ENCODE assay signal across 29 cellular contexts in genomic region chr2:142280846-142281245, GRCh38.
"Had no signal": no experiment of that assay in that cellular context is flagged by ENCODE, and none has a peak within 500 bp of the region (broad histone marks: within the 10 kb centered on the region; RNA-seq: fewer than 3 reads in every experiment).

No MANE protein-coding gene starts in this region.

- H3K36me3 Mint-ChIP-seq: naive B cell; natural killer cell treated with Interleukin-12 subunit alpha and Interleukin-12 subunit beta and Interleukin-15 and Interleukin-18, amount 100 ng/mL, for 72 hours had no signal

- H3K4me1 Mint-ChIP-seq: naive B cell; neural crest cell; stimulated activated naive CD8-positive, alpha-beta T cell treated with anti-CD3 and anti-CD28 coated beads, Interleukin-15, amount 100 ng/mL, for 72 hours had no signal

- H3K36me3 ChIP-seq: esophagus squamous epithelium, left lung, prostate gland, right atrium auricular region, suprapubic skin, transverse colon, upper lobe of right lung, uterus had no signal

- H3K27ac Mint-ChIP-seq: effector memory CD8-positive, alpha-beta T cell; mesothelial cell of epicardium; naive B cell; natural killer cell treated with Interleukin-12 subunit alpha and Interleukin-12 subunit beta and Interleukin-15 and Interleukin-18, amount 100 ng/mL, for 72 hours; stimulated activated naive CD8-positive, alpha-beta T cell treated with anti-CD3 and anti-CD28 coated beads, Interleukin-15, amount 100 ng/mL, for 72 hours had no signal

- H3K4me1 ChIP-seq: esophagus squamous epithelium, left lung, parathyroid adenoma, prostate gland, right atrium auricular region, suprapubic skin, transverse colon, upper lobe of right lung, uterus had no signal

- H3K27me3 ChIP-seq: esophagus squamous epithelium, left lung, right atrium auricular region, suprapubic skin, transverse colon, upper lobe of right lung, uterus had no signal

- H2AFZ ChIP-seq: parathyroid adenoma had no signal

- ATAC-seq: effector memory CD8-positive, alpha-beta T cell; left lung; mucosa of descending colon; natural killer cell treated with Interleukin-12 subunit alpha and Interleukin-12 subunit beta and Interleukin-15 and Interleukin-18, amount 100 ng/mL, for 72 hours; sciatic nerve; stimulated activated naive CD8-positive, alpha-beta T cell treated with anti-CD3 and anti-CD28 coated beads, Interleukin-15, amount 100 ng/mL, for 72 hours; upper lobe of right lung had no signal

- DNase-seq: cortex of kidney; effector memory CD8-positive, alpha-beta T cell; erythroblast; esophagus squamous epithelium; foreskin melanocyte; glutamatergic neuron; kidney; left lung; mesenchymal stem cell; mucosa of descending colon; naive B cell; stimulated activated CD4-positive, alpha-beta T cell treated with anti-CD3 and anti-CD28 coated beads, Interleukin-12 subunit alpha, Interleukin-12 subunit beta, amount 100 ng/mL, for 4 hours; stimulated activated CD4-positive, alpha-beta T cell treated with anti-CD3 and anti-CD28 coated beads, Interleukin-1b, Interleukin-23, amount 100 ng/mL, for 48 hours; stimulated activated CD4-positive, alpha-beta T cell treated with anti-CD3 and anti-CD28 coated beads, Interleukin-4, amount 100 ng/mL, for 1 hour; stimulated activated CD8-positive, alpha-beta memory T cell treated with anti-CD3 and anti-CD28 coated beads, Interleukin-4, amount 100 ng/mL, for 48 hours; stimulated activated naive CD4-positive, alpha-beta T cell; stimulated activated naive CD8-positive, alpha-beta T cell treated with anti-CD3 and anti-CD28 coated beads, Interleukin-15, amount 100 ng/mL, for 72 hours; transverse colon; upper lobe of right lung; uterus had no signal

- H3K27me3 Mint-ChIP-seq: effector memory CD8-positive, alpha-beta T cell; naive B cell; natural killer cell treated with Interleukin-12 subunit alpha and Interleukin-12 subunit beta and Interleukin-15 and Interleukin-18, amount 100 ng/mL, for 72 hours; stimulated activated naive CD8-positive, alpha-beta T cell treated with anti-CD3 and anti-CD28 coated beads, Interleukin-15, amount 100 ng/mL, for 72 hours had no signal

- H3K79me2 ChIP-seq: parathyroid adenoma had no signal

- H3K4me3 Mint-ChIP-seq: effector memory CD8-positive, alpha-beta T cell; mesothelial cell of epicardium; naive B cell; natural killer cell treated with Interleukin-12 subunit alpha and Interleukin-12 subunit beta and Interleukin-15 and Interleukin-18, amount 100 ng/mL, for 72 hours; neural crest cell; stimulated activated naive CD8-positive, alpha-beta T cell treated with anti-CD3 and anti-CD28 coated beads, Interleukin-15, amount 100 ng/mL, for 72 hours had no signal

- H3K27ac ChIP-seq: esophagus squamous epithelium, left lung, parathyroid adenoma, prostate gland, right atrium auricular region, suprapubic skin, transverse colon, upper lobe of right lung, uterus had no signal

- H3K9me3 Mint-ChIP-seq: neural crest cell had no signal

- H3K4me2 ChIP-seq: smooth muscle cell had no signal

- H3K9me3 ChIP-seq: esophagus squamous epithelium, mucosa of descending colon, prostate gland, suprapubic skin, transverse colon, upper lobe of right lung, uterus had no signal

- H3K4me3 ChIP-seq: esophagus squamous epithelium, left lung, mucosa of descending colon, prostate gland, right atrium auricular region, smooth muscle cell, suprapubic skin, transverse colon, upper lobe of right lung, uterus had no signal

- H3K9ac ChIP-seq: parathyroid adenoma had no signal
